In the genomic region with DNA sequence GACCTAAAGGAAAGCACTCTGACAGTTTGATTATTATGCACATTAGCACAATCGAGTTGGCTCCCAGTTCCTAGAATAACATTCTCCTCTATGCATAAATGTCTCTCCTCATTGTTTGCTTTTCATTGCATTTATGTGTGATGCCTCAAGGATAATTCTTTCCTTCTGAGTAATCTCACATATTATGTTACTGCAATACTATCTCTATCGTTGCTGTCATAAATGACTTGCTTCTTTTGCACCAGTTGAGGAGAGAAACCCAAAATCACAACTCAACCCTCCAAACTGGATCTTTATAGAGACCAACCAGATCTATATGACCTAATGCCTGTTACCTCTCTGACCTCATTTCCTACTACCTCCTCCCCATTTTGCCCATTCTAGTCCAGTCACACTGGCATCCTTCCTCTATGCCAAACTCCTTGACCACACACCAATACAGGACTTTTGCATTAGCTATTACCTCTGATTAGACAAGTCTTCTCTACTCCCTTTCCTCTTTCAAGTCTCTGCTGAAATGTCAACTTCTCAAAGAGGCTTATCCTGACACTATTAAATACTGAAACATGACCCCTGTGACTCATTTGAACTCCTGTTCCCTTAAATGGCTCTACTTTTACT, we compare ENCODE assay signal across 14 cellular contexts.
DNase-seq lines count a peak whose midpoint lies in the region; ATAC-seq and TF ChIP-seq lines count a peak whose summit lies in the region.
"Had no signal": no experiment of that assay in that cellular context is flagged by ENCODE, and none has a peak within 500 bp of the region (broad histone marks: within the 10 kb centered on the region; RNA-seq: fewer than 3 reads in every experiment).

No MANE protein-coding gene starts in this region.

- H3K9me3 Mint-ChIP-seq in progenitor cell of endocrine pancreas (ENCODE audit: low read depth): no peaks in the 10 kb centered on the region
- H3K9me3 Mint-ChIP-seq: nephron had no signal

- H3K27ac ChIP-seq in epithelial cell of prostate: peak overlapping the region; percentile 5
- H3K27ac ChIP-seq: HL-60, thoracic aorta had no signal

- H3K36me3 Mint-ChIP-seq in progenitor cell of endocrine pancreas (ENCODE audit: insufficient read depth): no peaks in the 10 kb centered on the region

- TF ChIP-seq CTCF in retinal pigment epithelial cell (conservative IDR thresholded peaks at IDR 0.05; ENCODE audit: low read depth, low read length): no peak
- TF ChIP-seq CTCF in progenitor cell of endocrine pancreas (IDR thresholded peaks at IDR 0.05; ENCODE audit: unreplicated experiment): no peak

- no peak overlapping the region for H3K4me3 ChIP-seq in retinal pigment epithelial cell (ENCODE audit: low read length)
- H3K4me3 ChIP-seq: thoracic aorta had no signal

- H3K27ac Mint-ChIP-seq in progenitor cell of endocrine pancreas: no peak overlapping the region
- H3K27ac Mint-ChIP-seq: nephron had no signal

- no peak overlapping the region for H3K4me3 Mint-ChIP-seq in progenitor cell of endocrine pancreas (ENCODE audit: low read depth)
- H3K4me3 Mint-ChIP-seq: nephron had no signal

- ATAC-seq in HG03520 (IDR thresholded peaks at IDR 0.05; ENCODE audit: unreplicated experiment): no peak
- ATAC-seq in GM21737 (IDR thresholded peaks at IDR 0.05; ENCODE audit: unreplicated experiment): no peak

- H3K27me3 Mint-ChIP-seq in progenitor cell of endocrine pancreas: no peaks in the 10 kb centered on the region

- DNase-seq in GM03348 (ENCODE audit: low spot score) (peak; percentile 33), NCI-H460 (ENCODE audit: extremely low read depth, low read depth) (peak; percentile 79), epithelial cell of prostate (ENCODE audit: low read depth, low spot score) (peak; percentile 36), retinal pigment epithelial cell (ENCODE audit: low read depth) (peak; percentile 43), progenitor cell of endocrine pancreas (ENCODE audit: low spot score, unreplicated experiment) (no peak)
- DNase-seq: activated naive CD4-positive, alpha-beta T cell treated with anti-CD3 and anti-CD28 coated beads, Interleukin-2, amount 50 U/mL, for 16 hours; cortex of kidney; NCI-H1048; NCI-H510A treated with DMSO at 0.1 percent for 48 hours had no signal

- no peaks in the 10 kb centered on the region for H3K4me1 Mint-ChIP-seq in progenitor cell of endocrine pancreas (ENCODE audit: low read depth)
